Comparison of ENCODE assay signal across 17 cellular contexts in genomic region chr20:8066662-8067061, GRCh38. TPM values are rescaled to one million over a fixed set of nuclear protein-coding genes. Genes with fewer than 3 reads are reported as not detected.
DNase-seq lines count a peak whose midpoint lies in the region; TF ChIP-seq lines count a peak whose summit lies in the region.
"Had no signal": no experiment of that assay in that cellular context is flagged by ENCODE, and none has a peak within 500 bp of the region (broad histone marks: within the 10 kb centered on the region; RNA-seq: fewer than 3 reads in every experiment).

No MANE protein-coding gene starts in this region.

- H3K9me3 Mint-ChIP-seq in type B pancreatic cell (peaks cover 13% of the 10 kb centered on the region), progenitor cell of endocrine pancreas (ENCODE audit: low read depth) (peaks cover 7% of the 10 kb centered on the region)

- TF ChIP-seq CTCF in LNCaP clone FGC (IDR thresholded peaks at IDR 0.05; ENCODE audit: control insufficient read depth, extremely low read depth, insufficient read depth), result no peak
- TF ChIP-seq CTCF in type B pancreatic cell (conservative IDR thresholded peaks at IDR 0.05), result no peak
- TF ChIP-seq CTCF in progenitor cell of endocrine pancreas (IDR thresholded peaks at IDR 0.05; ENCODE audit: unreplicated experiment), result no peak

- H3K4me3 Mint-ChIP-seq in type B pancreatic cell (no peak overlapping the region), progenitor cell of endocrine pancreas (ENCODE audit: low read depth) (no peak overlapping the region)
- H3K4me3 Mint-ChIP-seq: CD4-positive, CD25-positive, alpha-beta regulatory T cell had no signal

- H3K36me3 Mint-ChIP-seq in type B pancreatic cell (no peaks in the 10 kb centered on the region), progenitor cell of endocrine pancreas (ENCODE audit: insufficient read depth) (no peaks in the 10 kb centered on the region)
- H3K36me3 Mint-ChIP-seq: CD4-positive, CD25-positive, alpha-beta regulatory T cell had no signal

- peaks cover 10% of the 10 kb centered on the region for H3K4me1 Mint-ChIP-seq in type B pancreatic cell (ENCODE audit: unreplicated experiment)
- H3K4me1 Mint-ChIP-seq in progenitor cell of endocrine pancreas (ENCODE audit: low read depth), result peaks cover 1% of the 10 kb centered on the region

- H3K27ac Mint-ChIP-seq in type B pancreatic cell, result peak overlapping the region; percentile 15
- H3K27ac Mint-ChIP-seq in progenitor cell of endocrine pancreas, result no peak overlapping the region
- H3K27ac Mint-ChIP-seq: CD4-positive, CD25-positive, alpha-beta regulatory T cell had no signal

- H3K27me3 Mint-ChIP-seq in type B pancreatic cell, result no peaks in the 10 kb centered on the region
- no peaks in the 10 kb centered on the region for H3K27me3 Mint-ChIP-seq in progenitor cell of endocrine pancreas

- DNase-seq in LNCaP clone FGC (ENCODE audit: low read depth) (peak; percentile 50), astrocyte of the hippocampus (ENCODE audit: low read depth, low spot score) (peak; percentile 5), iris pigment epithelial cell (ENCODE audit: low read depth) (peak; percentile 53), type B pancreatic cell (ENCODE audit: extremely low spot score, unreplicated experiment) (no peak), epidermal melanocyte (ENCODE audit: insufficient read length, low spot score) (no peak), GF-D8 (lab: John Stamatoyannopoulos, UW) (no peak), progenitor cell of endocrine pancreas (ENCODE audit: low spot score, unreplicated experiment) (no peak)
- DNase-seq: CD4-positive, CD25-positive, alpha-beta regulatory T cell; Karpas-422; NCI-H1105; NCI-H1436 treated with DMSO at 0.1 percent for 48 hours; NCI-H187 treated with DMSO at 0.1 percent for 48 hours; NCI-H2171 treated with DMSO at 0.1 percent for 48 hours; NCI-H524; NCI-H774; SIG-M5 had no signal

- H3K4me3 ChIP-seq in LNCaP clone FGC (ENCODE audit: low read depth, low read length), result no peak overlapping the region
- H3K4me3 ChIP-seq: BLaER1 had no signal

RNA-seq across cellular contexts. Expression of gene TMX4, which starts 47.1 kb away (rescaled TPM):
- total RNA-seq in type B pancreatic cell (ENCODE audit: low replicate concordance) (27.6 and 40.9 TPM in 2 replicates), progenitor cell of endocrine pancreas (17.8 and 20.3 TPM in 2 replicates)

Comparison
In these comparisons a context has a peak if more than half of its experiments do, and no peak if none do; other contexts are left out.
1. DNase-seq: peak in LNCaP clone FGC (single experiment), astrocyte of the hippocampus (single experiment) and iris pigment epithelial cell (single experiment); none in type B pancreatic cell (single experiment), epidermal melanocyte (single experiment), GF-D8 (single experiment) and progenitor cell of endocrine pancreas (single experiment).